In genomic region chr20:45427236-45428149, GRCh38 we compare ENCODE assay signal across 23 cellular contexts. TPM values are rescaled to one million over a fixed set of nuclear protein-coding genes. Genes with fewer than 3 reads are reported as not detected.
DNase-seq lines count a peak whose midpoint lies in the region; ATAC-seq, FAIRE-seq and TF ChIP-seq lines count a peak whose summit lies in the region.
"Had no signal": no experiment of that assay in that cellular context is flagged by ENCODE, and none has a peak within 500 bp of the region (broad histone marks: within the 10 kb centered on the region; RNA-seq: fewer than 3 reads in every experiment).

No MANE protein-coding gene starts in this region.

- peak; percentile 87 for FAIRE-seq in HTR-8/SVneo (lab: Jason Lieb, UNC)
- FAIRE-seq: endometrium had no signal

- H3K4me1 ChIP-seq in mucosa of rectum (ENCODE audit: control insufficient read depth in 2 of 2, insufficient read depth in 2 of 2, low read length in 2 of 2) (peaks cover 3 to 16% of the 10 kb centered on the region in 2 donors), ovary (ENCODE audit: insufficient read depth) (peaks cover 4% of the 10 kb centered on the region)

- H3K27me3 Mint-ChIP-seq in activated CD8-positive, alpha-beta T cell treated with anti-CD3 and anti-CD28 coated beads, Interleukin-2, amount 10 ng/mL, durations not matched to agents 7 days and 5 days (ENCODE audit: low read depth) = no peaks in the 10 kb centered on the region

- TF ChIP-seq POLR2A in ovary (IDR thresholded peaks at IDR 0.05) = no peak

- DNase-seq in HTR-8/SVneo (ENCODE audit: insufficient read length, low spot score) (no peak), SK-N-DZ (ENCODE audit: low spot score) (peak; percentile 50), fibroblast of mammary gland (ENCODE audit: low read depth) (peak; percentile 22), ovary (no peak), NCI-H1105 (lab: John Stamatoyannopoulos, UW) (no peak), KG1 (lab: John Stamatoyannopoulos, UW) (no peak)
- DNase-seq in activated CD8-positive, alpha-beta T cell treated with anti-CD3 and anti-CD28 coated beads, Interleukin-2, amount 10 ng/mL, durations not matched to agents 7 days and 5 days = no peak
- DNase-seq: activated CD4-positive, alpha-beta T cell treated with anti-CD3 and anti-CD28 coated beads for 48 hours; activated T-cell treated with anti-CD3 and anti-CD28 coated beads, Interleukin-2, amount 50 U/mL, for 4 hours; DMS153; NCI-H1105 treated with DMSO at 0.1 percent for 48 hours; NCI-H345; SJCRH30 had no signal

- no peak overlapping the region for H3K4me3 Mint-ChIP-seq in activated CD8-positive, alpha-beta T cell treated with anti-CD3 and anti-CD28 coated beads, Interleukin-2, amount 10 ng/mL, durations not matched to agents 7 days and 5 days
- H3K4me3 Mint-ChIP-seq: activated T-cell treated with anti-CD3 and anti-CD28 coated beads, Interleukin-2, amount 50 U/mL, for 4 hours; GM23338 had no signal

- H3K27me3 ChIP-seq in mucosa of rectum (ENCODE audit: control insufficient read depth in 2 of 2, insufficient read depth in 2 of 2, low read length in 2 of 2) (no peaks in the 10 kb centered on the region), ovary (no peaks in the 10 kb centered on the region)
- H3K27me3 ChIP-seq: cardiac muscle cell, gastroesophageal sphincter, SJCRH30 had no signal

- no peak for ATAC-seq in activated CD8-positive, alpha-beta T cell treated with anti-CD3 and anti-CD28 coated beads, Interleukin-2, amount 10 ng/mL, durations not matched to agents 7 days and 5 days

- TF ChIP-seq EP300 in ovary (IDR thresholded peaks at IDR 0.05) = no peak

- H3K4me3 ChIP-seq in fibroblast of mammary gland (ENCODE audit: control insufficient read depth, low read depth, low read length) (no peak overlapping the region), mucosa of rectum (ENCODE audit: low read length in 2 of 2) (no peak overlapping the region), ovary (no peak overlapping the region)
- H3K4me3 ChIP-seq: cardiac muscle cell, gastroesophageal sphincter, GM23338, SJCRH30, thoracic aorta had no signal

- H3K4me1 Mint-ChIP-seq in activated CD8-positive, alpha-beta T cell treated with anti-CD3 and anti-CD28 coated beads, Interleukin-2, amount 10 ng/mL, durations not matched to agents 7 days and 5 days (ENCODE audit: low read depth) = peaks cover 13% of the 10 kb centered on the region
- H3K4me1 Mint-ChIP-seq: GM23338 had no signal

- no peak overlapping the region for H3K27ac Mint-ChIP-seq in activated CD8-positive, alpha-beta T cell treated with anti-CD3 and anti-CD28 coated beads, Interleukin-2, amount 10 ng/mL, durations not matched to agents 7 days and 5 days
- H3K27ac Mint-ChIP-seq: GM23338 had no signal

- intact Hi-C loops in ovary (cut with DNase I) = loop anchor here in 1 of 4 donors (10.0 kb wide), 1 partner anchor 53 kb away; the partner anchor contains the start of gene TP53TG5

- H3K36me3 ChIP-seq in mucosa of rectum (ENCODE audit: control insufficient read depth in 2 of 2, insufficient read depth in 2 of 2, low read length in 2 of 2) = peaks cover 26 to 28% of the 10 kb centered on the region in 2 donors
- H3K36me3 ChIP-seq in ovary = no peaks in the 10 kb centered on the region

- TF ChIP-seq CTCF in fibroblast of mammary gland (conservative IDR thresholded peaks at IDR 0.05; ENCODE audit: control insufficient read depth, insufficient read depth, low read depth, low read length) (no peak), ovary (IDR thresholded peaks at IDR 0.05) (no peak)

- 65 to 72% (median 65%) methylated on average over 14 of the region's 14 CpGs for WGBS in ovary, 3 donors

- CTCF ChIA-PET in activated CD8-positive, alpha-beta T cell treated with anti-CD3 and anti-CD28 coated beads, Interleukin-2, amount 10 ng/mL, durations not matched to agents 7 days and 5 days (lab: Charles Lee) = interaction anchor here (1.0 to 1.8 kb wide), 4 partner anchors 10 to 108 kb away, joined by 3 to 9 read pairs (median 6); no protein-coding TSS in a partner anchor

- H3K9me3 Mint-ChIP-seq in activated CD8-positive, alpha-beta T cell treated with anti-CD3 and anti-CD28 coated beads, Interleukin-2, amount 10 ng/mL, durations not matched to agents 7 days and 5 days (ENCODE audit: insufficient read depth) = no peaks in the 10 kb centered on the region
- H3K9me3 Mint-ChIP-seq: activated T-cell treated with anti-CD3 and anti-CD28 coated beads, Interleukin-2, amount 50 U/mL, for 4 hours; GM23338 had no signal

- H3K36me3 Mint-ChIP-seq in activated CD8-positive, alpha-beta T cell treated with anti-CD3 and anti-CD28 coated beads, Interleukin-2, amount 10 ng/mL, durations not matched to agents 7 days and 5 days (ENCODE audit: low read depth) = peaks cover 40% of the 10 kb centered on the region

- no peak overlapping the region for H3K9ac ChIP-seq in mucosa of rectum (ENCODE audit: low read depth in 1 of 2, low read length in 2 of 2)
- H3K9ac ChIP-seq: KMS-11 had no signal

- H3K9me3 ChIP-seq in mucosa of rectum (ENCODE audit: control insufficient read depth in 2 of 2, low read length in 2 of 2) (no peaks in the 10 kb centered on the region), ovary (no peaks in the 10 kb centered on the region)
- H3K9me3 ChIP-seq: gastroesophageal sphincter, SJCRH30, thoracic aorta had no signal

- H3K27ac ChIP-seq in mucosa of rectum (ENCODE audit: low read depth in 2 of 2, low read length in 2 of 2) (peak overlapping the region; percentile 59 to 71), ovary (no peak overlapping the region)
- H3K27ac ChIP-seq: cardiac muscle cell, KMS-11, SJCRH30, thoracic aorta had no signal

- POLR2A ChIA-PET in activated CD8-positive, alpha-beta T cell treated with anti-CD3 and anti-CD28 coated beads, Interleukin-2, amount 10 ng/mL, durations not matched to agents 7 days and 5 days (lab: Charles Lee) = interaction anchor here (1.1 to 2.3 kb wide), 3 partner anchors 10 to 54 kb away, joined by 3 to 9 read pairs (median 5); partner anchors contain the start of gene PIGT

RNA-seq across cellular contexts. Expression of gene PIGT, which starts 11.6 kb away (rescaled TPM):
- 62.6 and 67.7 TPM in 2 replicates for polyA plus RNA-seq in SK-N-DZ (2014; cell fraction: cytosol; rRNA removed)
- polyA plus RNA-seq in SK-N-DZ (2014; cell fraction: nucleus; rRNA removed) = 52.2 and 83.2 TPM in 2 replicates
- 10 to 100 TPM; 30.0 to 84.2 (median 69.3) TPM for total RNA-seq in ovary
- 100 to 1,000 TPM in 1 of 2 donors, 10 to 100 TPM in 1; 68.1 to 172 TPM for polyA plus RNA-seq in ovary
- total RNA-seq in activated CD8-positive, alpha-beta T cell treated with anti-CD3 and anti-CD28 coated beads, Interleukin-2, amount 10 ng/mL, durations not matched to agents 7 days and 5 days = 10 to 100 TPM; 59.6 to 62.4 TPM

RNA-seq across cellular contexts. Expression of gene DBNDD2, which starts 19.4 kb away (rescaled TPM):
- 39.2 and 41.8 TPM in 2 replicates for polyA plus RNA-seq in SK-N-DZ (2014; cell fraction: cytosol; rRNA removed)
- polyA plus RNA-seq in SK-N-DZ (2014; cell fraction: nucleus; rRNA removed) = 41.2 and 51.5 TPM in 2 replicates
- 10 to 100 TPM; 18.4 to 51.3 (median 31.6) TPM for total RNA-seq in ovary
- polyA plus RNA-seq in ovary = 10 to 100 TPM; 36.1 to 63.2 TPM
- total RNA-seq in activated CD8-positive, alpha-beta T cell treated with anti-CD3 and anti-CD28 coated beads, Interleukin-2, amount 10 ng/mL, durations not matched to agents 7 days and 5 days = 1 to 10 TPM; 8.1 to 10.0 TPM

RNA-seq across cellular contexts. Expression of gene WFDC2, which starts 42.1 kb away (rescaled TPM):
- not detected in 2 replicates for polyA plus RNA-seq in SK-N-DZ (2014; cell fraction: cytosol; rRNA removed)
- not detected in 2 replicates for polyA plus RNA-seq in SK-N-DZ (2014; cell fraction: nucleus; rRNA removed)
- total RNA-seq in ovary = 100 to 1,000 TPM in 1 of 7 donors, 10 to 100 TPM in 4, 1 to 10 TPM in 2; 1.2 to 246 (median 18.9) TPM
- 1 to 10 TPM; 2.9 to 9.6 TPM for polyA plus RNA-seq in ovary
- not detected for total RNA-seq in activated CD8-positive, alpha-beta T cell treated with anti-CD3 and anti-CD28 coated beads, Interleukin-2, amount 10 ng/mL, durations not matched to agents 7 days and 5 days
- total RNA-seq: mesenteric fat pad, thoracic aorta had no signal
- polyA plus RNA-seq: BJ had no signal

RNA-seq across cellular contexts. Expression of gene TP53TG5, which starts 49.4 kb away (rescaled TPM):
- polyA plus RNA-seq in SK-N-DZ (2014; cell fraction: cytosol; rRNA removed) = not detected in 2 replicates
- polyA plus RNA-seq in SK-N-DZ (2014; cell fraction: nucleus; rRNA removed) = not detected in 2 replicates
- total RNA-seq in ovary = under 1 TPM in 2 of 7 donors, not detected in 5; 0.42 to 0.89 TPM
- polyA plus RNA-seq in ovary = under 1 TPM in 1 of 2 donors, not detected in 1; 0.02 TPM
- total RNA-seq in activated CD8-positive, alpha-beta T cell treated with anti-CD3 and anti-CD28 coated beads, Interleukin-2, amount 10 ng/mL, durations not matched to agents 7 days and 5 days = under 1 TPM in 1 of 2 experiments, not detected in 1; 0.16 TPM
- total RNA-seq: activated T-cell treated with anti-CD3 and anti-CD28 coated beads, Interleukin-2, amount 50 U/mL, for 4 hours; gastroesophageal sphincter; GM23338; mesenteric fat pad; sciatic nerve; SJCRH30; thoracic aorta had no signal
- polyA plus RNA-seq: BJ, GM23338 had no signal

Comparison
In these comparisons a context has a peak if more than half of its experiments do, and no peak if none do; other contexts are left out.
1. DNase-seq: peak in SK-N-DZ (single experiment) and fibroblast of mammary gland (single experiment); none in HTR-8/SVneo (single experiment), ovary (0 of 5), activated CD8-positive, alpha-beta T cell treated with anti-CD3 and anti-CD28 coated beads, Interleukin-2, amount 10 ng/mL, durations not matched to agents 7 days and 5 days (single experiment), NCI-H1105 (single experiment) and KG1 (single experiment).
2. H3K27ac ChIP-seq: peak in mucosa of rectum (2 of 2); none in ovary (0 of 2).